Comparison of ENCODE assay signal across 17 cellular contexts in genomic region chr7:79965946-79966345, GRCh38.
DNase-seq lines count a peak whose midpoint lies in the region; ATAC-seq and TF ChIP-seq lines count a peak whose summit lies in the region.
"Had no signal": no experiment of that assay in that cellular context is flagged by ENCODE, and none has a peak within 500 bp of the region (broad histone marks: within the 10 kb centered on the region; RNA-seq: fewer than 3 reads in every experiment).

No MANE protein-coding gene starts in this region.

- dilution Hi-C loops in IMR-90 (cut with HindIII; ENCODE audit: low sequenced_read_pairs, unreplicated experiment) = no loop called here

- H3K27ac ChIP-seq in IMR-90 (ENCODE audit: insufficient read depth, low read length) (no peak overlapping the region), PC-9 (no peak overlapping the region), osteoblast (ENCODE audit: low read depth, low read length) (no peak overlapping the region)
- H3K27ac ChIP-seq: 22Rv1; BLaER1 treated with 17β-estradiol and CSF1 and Interleukin-3, amounts not matched to agents 10 nM and 100 nM; GM23248 had no signal

- peak overlapping the region; percentile 72; the same call in 1 of the 2 replicates for H3K14ac ChIP-seq in IMR-90 (replicated peaks; ENCODE audit: low read depth, low read length)

- in situ Hi-C loops in IMR-90 (cut with MboI; ENCODE audit: low sequenced_read_pairs) = no loop called here

- no peak overlapping the region for H3K56ac ChIP-seq in IMR-90 (ENCODE audit: extremely low read depth, insufficient read depth, low read length)

- H4K91ac ChIP-seq in IMR-90 (ENCODE audit: insufficient read depth, low read depth, low read length) = no peak overlapping the region

- peak overlapping the region; percentile 72; the same call in 1 of the 2 replicates for H4K5ac ChIP-seq in IMR-90 (ENCODE audit: low read depth, low read length)

- CTCF ChIA-PET in IMR-90 (lab: Yijun Ruan, JAX) = no interaction called here
- CTCF ChIA-PET in PC-9 (lab: Charles Lee) = no interaction called here

- no peak for TF ChIP-seq RAD21 in IMR-90 (IDR thresholded peaks at IDR 0.05; ENCODE audit: low read length)

- H3K9ac ChIP-seq in IMR-90 (ENCODE audit: low read depth, low read length) = no peak overlapping the region
- H3K9ac ChIP-seq: BLaER1 treated with 17β-estradiol and CSF1 and Interleukin-3, amounts not matched to agents 10 nM and 100 nM; GM23248 had no signal

- H2BK15ac ChIP-seq in IMR-90 (ENCODE audit: low read depth, low read length) = no peak overlapping the region

- H3K9me2 ChIP-seq in PC-9 (ENCODE audit: insufficient read depth) = no peaks in the 10 kb centered on the region; the same call in 1 of the 2 replicates

- H3K79me2 ChIP-seq in PC-9 (ENCODE audit: low read depth) = no peaks in the 10 kb centered on the region
- no peaks in the 10 kb centered on the region for H3K79me2 ChIP-seq in osteoblast (ENCODE audit: insufficient read depth, low read length)

- H3K36me3 ChIP-seq in IMR-90 (ENCODE audit: control insufficient read depth, insufficient read depth, low read length) = no peaks in the 10 kb centered on the region
- H3K36me3 ChIP-seq in PC-9 (ENCODE audit: low read depth) = no peaks in the 10 kb centered on the region
- no peaks in the 10 kb centered on the region for H3K36me3 ChIP-seq in osteoblast (ENCODE audit: insufficient read depth, low read length)
- H3K36me3 ChIP-seq: BE2C; BLaER1 treated with 17β-estradiol and CSF1 and Interleukin-3, amounts not matched to agents 10 nM and 100 nM had no signal

- H2AK5ac ChIP-seq in IMR-90 (ENCODE audit: low read depth, low read length) = no peak overlapping the region

- H3K27me3 ChIP-seq in IMR-90 (ENCODE audit: control insufficient read depth, insufficient read depth, low read length) = no peaks in the 10 kb centered on the region
- H3K27me3 ChIP-seq in PC-9 (ENCODE audit: insufficient read depth, low read depth) = no peaks in the 10 kb centered on the region
- H3K27me3 ChIP-seq in osteoblast (ENCODE audit: insufficient read depth, low read length) = no peaks in the 10 kb centered on the region
- H3K27me3 ChIP-seq: BE2C; BLaER1 treated with 17β-estradiol and CSF1 and Interleukin-3, amounts not matched to agents 10 nM and 100 nM had no signal

- no peaks in the 10 kb centered on the region for H3K9me1 ChIP-seq in IMR-90 (ENCODE audit: insufficient read depth, low read length)

- H4K8ac ChIP-seq in IMR-90 (ENCODE audit: low read depth in 2 of 2, low read length in 2 of 2) = 0 out of 4 replicates have a peak overlapping the region, but pooled peaks of 1 of the 2 experiments have one; percentile 13

- intact Hi-C loops in IMR-90 (cut with micrococcal nuclease) (no loop called here), PC-9 (cut with micrococcal nuclease; ENCODE audit: unreplicated experiment) (no loop called here)

- H3K9me3 ChIP-seq in IMR-90 (ENCODE audit: control insufficient read depth, insufficient read depth, low read length) (no peaks in the 10 kb centered on the region), PC-9 (ENCODE audit: insufficient read depth, low read depth) (no peaks in the 10 kb centered on the region), osteoblast (ENCODE audit: low read depth, low read length) (no peaks in the 10 kb centered on the region)
- H3K9me3 ChIP-seq: BE2C; BLaER1 treated with 17β-estradiol and CSF1 and Interleukin-3, amounts not matched to agents 10 nM and 100 nM had no signal

- POLR2A ChIA-PET in IMR-90 (lab: Charles Lee; ENCODE audit: unreplicated experiment) (no interaction called here), PC-9 (lab: Charles Lee; ENCODE audit: unreplicated experiment) (no interaction called here)

- no peak for ATAC-seq in IMR-90 (ENCODE audit: low read depth)
- ATAC-seq in GM18870 (IDR thresholded peaks at IDR 0.05; ENCODE audit: unreplicated experiment) = no peak

- WGBS in IMR-90 (ENCODE audit: extremely low coverage in 2 of 2, insufficient read length in 1 of 2), 2 experiments = 100% methylated on average over 1 of the region's 4 CpGs; no CpG with 5 or more reads in 1 of the 2 experiments

- H3K18ac ChIP-seq in IMR-90 (ENCODE audit: low read depth, low read length) = peak overlapping the region; percentile 65; the same call in 1 of the 2 replicates

- H3K4me3 ChIP-seq in IMR-90 (ENCODE audit: insufficient read depth, low read depth, low read length) (no peak overlapping the region), PC-9 (no peak overlapping the region), osteoblast (ENCODE audit: insufficient read depth, low read length) (no peak overlapping the region)
- H3K4me3 ChIP-seq: BLaER1 treated with 17β-estradiol and CSF1 and Interleukin-3, amounts not matched to agents 10 nM and 100 nM; GM23248 had no signal

- H2BK5ac ChIP-seq in IMR-90 (ENCODE audit: low read depth, low read length, poor library complexity, severe bottlenecking) = no peak overlapping the region

- H3K23ac ChIP-seq in IMR-90 (ENCODE audit: low read depth, low read length) = no peak overlapping the region

- H2BK120ac ChIP-seq in IMR-90 (ENCODE audit: low read depth, low read length) = peak overlapping the region; percentile 14; the same call in 1 of the 2 replicates

- H3K4me1 ChIP-seq in IMR-90 (ENCODE audit: control insufficient read depth, insufficient read depth, low read length) = peaks cover 4% of the 10 kb centered on the region
- no peaks in the 10 kb centered on the region for H3K4me1 ChIP-seq in PC-9 (replicated peaks; ENCODE audit: insufficient read depth)
- no peaks in the 10 kb centered on the region for H3K4me1 ChIP-seq in osteoblast (ENCODE audit: insufficient read depth, low read length)
- H3K4me1 ChIP-seq: BLaER1 treated with 17β-estradiol and CSF1 and Interleukin-3, amounts not matched to agents 10 nM and 100 nM had no signal

- H2BK20ac ChIP-seq in IMR-90 (ENCODE audit: low read depth, low read length) = no peak overlapping the region

- peak; percentile 58 for DNase-seq in D341Med (ENCODE audit: low spot score)
- no peak for DNase-seq in IMR-90
- DNase-seq in PC-9 = no peak
- DNase-seq in osteoblast (ENCODE audit: insufficient read length, low spot score, missing footprints) = no peak
- DNase-seq in NCI-H226 = no peak
- no peak for DNase-seq in activated CD4-positive, CD25-positive, alpha-beta regulatory T cell treated with anti-CD3 and anti-CD28 coated beads, Interleukin-2, amount 50 U/mL, for 72 hours
- DNase-seq: BE2C; CD4-positive, alpha-beta T cell; CD8-positive, alpha-beta memory T cell; DMS79; GF-D8; GM23248; H7; HCEC 1CT had no signal

- H3K79me1 ChIP-seq in IMR-90 (ENCODE audit: low read depth in 1 of 2, low read length in 2 of 2) = 0 out of 4 replicates have a peak, but pooled peaks cover 0 to 3% of the 10 kb centered on the region in 2 experiments

- TF ChIP-seq POLR2A in IMR-90 (IDR thresholded peaks at IDR 0.05; ENCODE audit: low read depth, low read length) = no peak

- TF ChIP-seq CTCF in IMR-90 (conservative IDR thresholded peaks at IDR 0.05; ENCODE audit: low read depth, low read length) = no peak
- TF ChIP-seq CTCF in PC-9 (conservative IDR thresholded peaks at IDR 0.05) = no peak
- TF ChIP-seq CTCF in osteoblast (IDR thresholded peaks at IDR 0.05; ENCODE audit: extremely low read depth, low read depth, low read length) = no peak

- H4K20me1 ChIP-seq in IMR-90 (ENCODE audit: insufficient read depth, low read length) (no peaks in the 10 kb centered on the region), PC-9 (ENCODE audit: insufficient read depth) (no peaks in the 10 kb centered on the region), osteoblast (ENCODE audit: insufficient read depth, low read length) (no peaks in the 10 kb centered on the region)
- H4K20me1 ChIP-seq: BLaER1 treated with 17β-estradiol and CSF1 and Interleukin-3, amounts not matched to agents 10 nM and 100 nM had no signal

- H3F3A ChIP-seq in PC-9 (ENCODE audit: insufficient read depth, low read depth) = no peaks in the 10 kb centered on the region

- H3K4ac ChIP-seq in IMR-90 (ENCODE audit: low read depth, low read length) = no peak overlapping the region; the same call in 1 of the 2 replicates

- H2AFZ ChIP-seq in IMR-90 (replicated peaks; ENCODE audit: low read length, poor library complexity) = no peak overlapping the region
- peak overlapping the region; percentile 59; the same call in 1 of the 2 replicates for H2AFZ ChIP-seq in PC-9
- H2AFZ ChIP-seq in osteoblast (ENCODE audit: low read length) = peak overlapping the region; percentile 42
- H2AFZ ChIP-seq: GM23248 had no signal

- BruUV-seq in IMR-90 (replicated peaks; lab: Mats Ljungman, UMichigan) (no TSS peak), PC-9 (replicated peaks; lab: Mats Ljungman, UMichigan) (no TSS peak)

- no peak overlapping the region for H2AK9ac ChIP-seq in IMR-90 (replicated peaks; ENCODE audit: low read depth, low read length, poor library complexity)

- H3K4me2 ChIP-seq in IMR-90 (ENCODE audit: low read depth, low read length) (no peak overlapping the region), PC-9 (no peak overlapping the region), osteoblast (ENCODE audit: insufficient read depth, low read length) (no peak overlapping the region)
- H3K4me2 ChIP-seq: BLaER1 treated with 17β-estradiol and CSF1 and Interleukin-3, amounts not matched to agents 10 nM and 100 nM had no signal

TF ChIP-seq in IMR-90, 13 proteins besides CTCF, POLR2A, EP300 and RAD21 (continues in another document):
- no peak for TF ChIP-seq NFE2L2 (IDR thresholded peaks at IDR 0.05; ENCODE audit: low read depth, low read length)
- TF ChIP-seq, protein P1, sequence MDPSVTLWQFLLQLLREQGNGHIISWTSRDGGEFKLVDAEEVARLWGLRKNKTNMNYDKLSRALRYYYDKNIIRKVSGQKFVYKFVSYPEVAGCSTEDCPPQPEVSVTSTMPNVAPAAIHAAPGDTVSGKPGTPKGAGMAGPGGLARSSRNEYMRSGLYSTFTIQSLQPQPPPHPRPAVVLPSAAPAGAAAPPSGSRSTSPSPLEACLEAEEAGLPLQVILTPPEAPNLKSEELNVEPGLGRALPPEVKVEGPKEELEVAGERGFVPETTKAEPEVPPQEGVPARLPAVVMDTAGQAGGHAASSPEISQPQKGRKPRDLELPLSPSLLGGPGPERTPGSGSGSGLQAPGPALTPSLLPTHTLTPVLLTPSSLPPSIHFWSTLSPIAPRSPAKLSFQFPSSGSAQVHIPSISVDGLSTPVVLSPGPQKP (IDR thresholded peaks at IDR 0.05; ENCODE audit: borderline replicate concordance, low read depth, low read length) = no peak
- TF ChIP-seq RFX5 (IDR thresholded peaks at IDR 0.05; ENCODE audit: low read depth, low read length) = no peak
- no peak for TF ChIP-seq MXI1 (IDR thresholded peaks at IDR 0.05; ENCODE audit: borderline replicate concordance, low read depth, low read length)
- no peak for TF ChIP-seq RCOR1 (IDR thresholded peaks at IDR 0.05; ENCODE audit: insufficient replicate concordance, low read length)
- TF ChIP-seq, protein P2, sequence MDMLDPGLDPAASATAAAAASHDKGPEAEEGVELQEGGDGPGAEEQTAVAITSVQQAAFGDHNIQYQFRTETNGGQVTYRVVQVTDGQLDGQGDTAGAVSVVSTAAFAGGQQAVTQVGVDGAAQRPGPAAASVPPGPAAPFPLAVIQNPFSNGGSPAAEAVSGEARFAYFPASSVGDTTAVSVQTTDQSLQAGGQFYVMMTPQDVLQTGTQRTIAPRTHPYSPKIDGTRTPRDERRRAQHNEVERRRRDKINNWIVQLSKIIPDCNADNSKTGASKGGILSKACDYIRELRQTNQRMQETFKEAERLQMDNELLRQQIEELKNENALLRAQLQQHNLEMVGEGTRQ (IDR thresholded peaks at IDR 0.05; ENCODE audit: low read depth, low read length) = no peak
